Comparison of ENCODE assay signal across 18 cellular contexts in genomic region chr4:183945741-183946140, GRCh38. TPM values are rescaled to one million over a fixed set of nuclear protein-coding genes. Genes with fewer than 3 reads are reported as not detected.
A peak's percentile ranks its signal among the peaks of the same experiment; 100 is the strongest.
DNase-seq lines count a peak whose midpoint lies in the region; FAIRE-seq and TF ChIP-seq lines count a peak whose summit lies in the region.
"Had no signal": no experiment of that assay in that cellular context is flagged by ENCODE, and none has a peak within 500 bp of the region (broad histone marks: within the 10 kb centered on the region; RNA-seq: fewer than 3 reads in every experiment).

No MANE protein-coding gene starts in this region.

- H3K9me3 Mint-ChIP-seq in brain (peaks cover 0 to 8% (median 0%) of the 10 kb centered on the region in 5 experiments), neural progenitor cell (peaks cover 4% of the 10 kb centered on the region)

- no peaks in the 10 kb centered on the region for H3K27me3 ChIP-seq in HUES48 (ENCODE audit: control insufficient read depth, insufficient read depth, low read length)
- no peaks in the 10 kb centered on the region for H3K27me3 ChIP-seq in neural progenitor cell

- H3K27ac Mint-ChIP-seq in brain (peak overlapping the region in 2 of 5 experiments; percentile 51 to 74), neural progenitor cell (no peak overlapping the region)
- H3K27ac Mint-ChIP-seq: CD4-positive, CD25-positive, alpha-beta regulatory T cell had no signal

- H3K9ac ChIP-seq in HUES48 (ENCODE audit: low read depth, low read length) (peak overlapping the region; percentile 8; the same call in 1 of the 2 replicates), neural progenitor cell (no peak overlapping the region)

- H3K27me3 Mint-ChIP-seq in brain (no peaks in the 10 kb centered on the region), neural progenitor cell (ENCODE audit: insufficient read depth, low read depth) (peaks cover 2% of the 10 kb centered on the region)

- no peak for FAIRE-seq in GM19239 (lab: Jason Lieb, UNC)
- FAIRE-seq: GM12892, GM18507, H54, K562 had no signal

- H3K36me3 ChIP-seq in HUES48 (ENCODE audit: control insufficient read depth, insufficient read depth, low read length) (no peaks in the 10 kb centered on the region), neural progenitor cell (no peaks in the 10 kb centered on the region)

- H3K4me3 Mint-ChIP-seq in brain: peak overlapping the region in 3 of 5 experiments; percentile 56 to 61 (median 57)
- no peak overlapping the region for H3K4me3 Mint-ChIP-seq in neural progenitor cell
- H3K4me3 Mint-ChIP-seq: CD4-positive, CD25-positive, alpha-beta regulatory T cell had no signal

- DNase-seq in COLO829 (ENCODE audit: low spot score) (peak; percentile 68), neural progenitor cell (ENCODE audit: low spot score) (no peak), CD1c-positive myeloid dendritic cell (ENCODE audit: extremely low spot score) (no peak), GM19239 (ENCODE audit: insufficient read length, low spot score) (no peak), GM20000 (ENCODE audit: low spot score) (no peak)
- DNase-seq in activated naive CD4-positive, alpha-beta T cell treated with Interleukin-2 at 50 U/mL for 16 hours: no peak
- DNase-seq: CD4-positive, CD25-positive, alpha-beta regulatory T cell; DMS153; DMS79; GDM1; IMR-90 had no signal

- peaks cover 13% of the 10 kb centered on the region for H3K79me2 ChIP-seq in neural progenitor cell (ENCODE audit: low read depth)

- H3K4me1 Mint-ChIP-seq in brain (peaks cover 46% of the 10 kb centered on the region), neural progenitor cell (peaks cover 20% of the 10 kb centered on the region)
- H3K4me1 Mint-ChIP-seq: CD4-positive, CD25-positive, alpha-beta regulatory T cell had no signal

- peak overlapping the region; percentile 34 for H3K4me2 ChIP-seq in neural progenitor cell

- peak overlapping the region; percentile 12 for H3K27ac ChIP-seq in HUES48 (ENCODE audit: low read depth, low read length)
- H3K27ac ChIP-seq in neural progenitor cell: peak overlapping the region; percentile 55

- H3K36me3 Mint-ChIP-seq in brain (peaks cover 35% of the 10 kb centered on the region), neural progenitor cell (peaks cover 13% of the 10 kb centered on the region)
- H3K36me3 Mint-ChIP-seq: CD4-positive, CD25-positive, alpha-beta regulatory T cell had no signal

- no peaks in the 10 kb centered on the region for H3K9me3 ChIP-seq in HUES48 (ENCODE audit: control insufficient read depth, insufficient read depth, low read length)
- H3K9me3 ChIP-seq in neural progenitor cell (ENCODE audit: low read depth): no peaks in the 10 kb centered on the region

- peaks cover 9% of the 10 kb centered on the region for H4K20me1 ChIP-seq in neural progenitor cell (ENCODE audit: low read depth)

- no peak overlapping the region for H3K4me3 ChIP-seq in HUES48 (ENCODE audit: low read depth, low read length)
- H3K4me3 ChIP-seq in neural progenitor cell: no peak overlapping the region
- H3K4me3 ChIP-seq: K562 had no signal

- no peaks in the 10 kb centered on the region for H3F3A ChIP-seq in neural progenitor cell (ENCODE audit: low read depth)

- no peak overlapping the region for H2AFZ ChIP-seq in neural progenitor cell (replicated peaks)

- TF ChIP-seq CTCF in brain (conservative IDR thresholded peaks at IDR 0.05) (no peak), neural progenitor cell (IDR thresholded peaks at IDR 0.05) (no peak), GM20000 (IDR thresholded peaks at IDR 0.05; ENCODE audit: extremely low read depth, missing control alignments) (no peak)

- peaks cover 16% of the 10 kb centered on the region for H3K4me1 ChIP-seq in HUES48 (ENCODE audit: control insufficient read depth, insufficient read depth, low read length)
- H3K4me1 ChIP-seq in neural progenitor cell: peaks cover 16% of the 10 kb centered on the region

RNA-seq across cellular contexts. Expression of gene STOX2, which starts 40.6 kb away (rescaled TPM):
- polyA plus RNA-seq in brain (ENCODE audit: insufficient read depth, low read depth, low replicate concordance): 3.9 TPM
- 11.6 and 13.3 TPM in 2 replicates for total RNA-seq in neural progenitor cell (ENCODE audit: low replicate concordance)
- total RNA-seq: CD4-positive, CD25-positive, alpha-beta regulatory T cell; HT-29; K562 had no signal
- polyA plus RNA-seq: CD4-positive, CD25-positive, alpha-beta regulatory T cell; K562 had no signal
